ENCODE assay signal across 30 cellular contexts in the genomic region with DNA sequence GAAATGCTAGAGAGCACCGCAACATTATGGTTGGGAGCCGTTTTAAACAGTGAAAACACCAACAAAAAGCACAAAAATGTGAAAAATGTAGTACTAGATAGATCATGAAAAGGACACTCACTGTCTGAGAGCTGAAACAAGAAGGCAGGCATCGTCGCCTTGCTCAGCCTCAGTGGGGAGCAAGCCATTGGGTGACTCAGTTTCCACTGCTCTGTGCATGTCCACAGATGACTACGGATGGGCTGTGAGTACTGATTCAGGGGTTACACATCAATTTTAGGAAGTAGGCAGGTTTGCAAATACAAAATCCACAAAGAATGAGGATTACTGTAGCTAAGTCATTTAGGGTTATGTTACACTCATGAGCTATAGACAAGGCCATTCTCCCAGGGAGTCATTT. TPM values are rescaled to one million over a fixed set of nuclear protein-coding genes. Genes with fewer than 3 reads are reported as not detected.
"Had no signal": no experiment of that assay in that cellular context is flagged by ENCODE, and none has a peak within 500 bp of the region (broad histone marks: within the 10 kb centered on the region; RNA-seq: fewer than 3 reads in every experiment).

No MANE protein-coding gene starts in this region.

- H3K9ac ChIP-seq: parathyroid adenoma had no signal

- H3K27me3 ChIP-seq: breast epithelium, gastrocnemius medialis, hepatocyte, sigmoid colon, stomach, upper lobe of right lung had no signal

- H3K36me3 Mint-ChIP-seq: activated naive CD4-positive, alpha-beta T cell treated with anti-CD3 and anti-CD28 coated beads, Interleukin-2, amount 10 ng/mL, durations not matched to agents 7 days and 5 days; stimulated activated naive B cell treated with anti-CD40 and anti-IgM and Interleukin-4, amounts not matched to agents 10 μg/mL and 1 μg/mL and 100 μg/mL, for 72 hours had no signal

- H3K79me2 ChIP-seq: hepatocyte, parathyroid adenoma had no signal

- H3K4me1 ChIP-seq: breast epithelium, gastrocnemius medialis, left ventricle myocardium inferior, psoas muscle, sigmoid colon, stomach, suprapubic skin, tibial artery, upper lobe of right lung had no signal

- DNase-seq: activated B cell treated with CpG ODN at 0.5 μM for 24 hours; activated CD4-positive, alpha-beta T cell treated with anti-CD3 and anti-CD28 coated beads, Interleukin-2, amount 50 U/mL, for 4 hours; activated effector memory CD4-positive, alpha-beta T cell treated with anti-CD3 and anti-CD28 coated beads, Interleukin-2, amount 50 U/mL, for 16 hours; activated naive CD4-positive, alpha-beta T cell treated with anti-CD3 and anti-CD28 coated beads, Interleukin-2, amount 10 ng/mL, durations not matched to agents 7 days and 5 days; activated naive CD8-positive, alpha-beta T cell treated with anti-CD3 and anti-CD28 coated beads, Interleukin-2, amount 50 U/mL, for 24 hours; activated T-cell treated with anti-CD3 and anti-CD28 coated beads for 4 hours; amygdala; dermis blood vessel endothelial cell; effector CD8-positive, alpha-beta T cell; gastrocnemius medialis; glutamatergic neuron; islet precursor cell; left ventricle myocardium inferior; psoas muscle; sigmoid colon; small intestine; stimulated activated naive B cell treated with anti-CD40 and anti-IgM and Interleukin-4, amounts not matched to agents 10 μg/mL and 1 μg/mL and 100 μg/mL, for 72 hours; stomach; T-helper 2 cell; tibial artery; upper lobe of right lung had no signal

- FAIRE-seq: endometrium, small intestine had no signal

- H3K27ac ChIP-seq: breast epithelium, epithelial cell of prostate, gastrocnemius medialis, hepatocyte, left ventricle myocardium inferior, parathyroid adenoma, psoas muscle, sigmoid colon, stomach, suprapubic skin, tibial artery, upper lobe of right lung had no signal

- H3K9me3 Mint-ChIP-seq: activated B cell treated with CpG ODN at 0.5 μM for 24 hours; activated naive CD4-positive, alpha-beta T cell treated with anti-CD3 and anti-CD28 coated beads, Interleukin-2, amount 10 ng/mL, durations not matched to agents 7 days and 5 days; activated naive CD8-positive, alpha-beta T cell treated with anti-CD3 and anti-CD28 coated beads, Interleukin-2, amount 50 U/mL, for 24 hours; central memory CD8-positive, alpha-beta T cell; nephron; stimulated activated naive B cell treated with anti-CD40 and anti-IgM and Interleukin-4, amounts not matched to agents 10 μg/mL and 1 μg/mL and 100 μg/mL, for 72 hours had no signal

- H2AFZ ChIP-seq: hepatocyte, parathyroid adenoma had no signal

- ATAC-seq: activated naive CD8-positive, alpha-beta T cell treated with anti-CD3 and anti-CD28 coated beads, Interleukin-2, amount 50 U/mL, for 24 hours; gastrocnemius medialis; psoas muscle; stimulated activated naive B cell treated with anti-CD40 and anti-IgM and Interleukin-4, amounts not matched to agents 10 μg/mL and 1 μg/mL and 100 μg/mL, for 72 hours; upper lobe of right lung had no signal

- H3K4me2 ChIP-seq: hepatocyte had no signal

- H3K27ac Mint-ChIP-seq: activated B cell treated with CpG ODN at 0.5 μM for 24 hours; activated naive CD4-positive, alpha-beta T cell treated with anti-CD3 and anti-CD28 coated beads, Interleukin-2, amount 10 ng/mL, durations not matched to agents 7 days and 5 days; activated naive CD8-positive, alpha-beta T cell treated with anti-CD3 and anti-CD28 coated beads, Interleukin-2, amount 50 U/mL, for 24 hours; nephron; stimulated activated naive B cell treated with anti-CD40 and anti-IgM and Interleukin-4, amounts not matched to agents 10 μg/mL and 1 μg/mL and 100 μg/mL, for 72 hours had no signal

- H3K9me3 ChIP-seq: breast epithelium, gastrocnemius medialis, left ventricle myocardium inferior, psoas muscle, sigmoid colon, stomach, suprapubic skin, tibial artery, upper lobe of right lung had no signal

- H3K4me3 Mint-ChIP-seq: activated B cell treated with CpG ODN at 0.5 μM for 24 hours; activated naive CD4-positive, alpha-beta T cell treated with anti-CD3 and anti-CD28 coated beads, Interleukin-2, amount 10 ng/mL, durations not matched to agents 7 days and 5 days; activated naive CD8-positive, alpha-beta T cell treated with anti-CD3 and anti-CD28 coated beads, Interleukin-2, amount 50 U/mL, for 24 hours; central memory CD8-positive, alpha-beta T cell; nephron; stimulated activated naive B cell treated with anti-CD40 and anti-IgM and Interleukin-4, amounts not matched to agents 10 μg/mL and 1 μg/mL and 100 μg/mL, for 72 hours had no signal

- H3K4me3 ChIP-seq: breast epithelium, gastrocnemius medialis, hepatocyte, left ventricle myocardium inferior, psoas muscle, sigmoid colon, stomach, suprapubic skin, tibial artery, upper lobe of right lung had no signal

- H3K4me1 Mint-ChIP-seq: activated naive CD4-positive, alpha-beta T cell treated with anti-CD3 and anti-CD28 coated beads, Interleukin-2, amount 10 ng/mL, durations not matched to agents 7 days and 5 days; activated naive CD8-positive, alpha-beta T cell treated with anti-CD3 and anti-CD28 coated beads, Interleukin-2, amount 50 U/mL, for 24 hours; central memory CD8-positive, alpha-beta T cell; nephron; stimulated activated naive B cell treated with anti-CD40 and anti-IgM and Interleukin-4, amounts not matched to agents 10 μg/mL and 1 μg/mL and 100 μg/mL, for 72 hours had no signal

- H3K36me3 ChIP-seq: breast epithelium, gastrocnemius medialis, left ventricle myocardium inferior, sigmoid colon, stomach, suprapubic skin, tibial artery, upper lobe of right lung had no signal

RNA-seq across cellular contexts. Expression of a gene that starts 10.8 kb away (rescaled TPM):
- total RNA-seq: gastrocnemius medialis, left ventricle myocardium inferior, lung microvascular endothelial cell had no signal
- polyA plus RNA-seq: hepatocyte had no signal
